ENCODE assay signal across 2 cellular contexts in genomic region chr20:53162251-53162835, GRCh38.
TF ChIP-seq lines count a peak whose summit lies in the region.

No MANE protein-coding gene starts in this region.

TF ChIP-seq in HEK293, 187 proteins besides CTCF, POLR2A, EP300 and RAD21 (continued from another document and continues in another):
- TF ChIP-seq PBX3 (CRISPR knock-in tag; IDR thresholded peaks at IDR 0.05) (no peak), ZNF148 (tag by site-specific recombination; IDR thresholded peaks at IDR 0.05; ENCODE audit: borderline replicate concordance) (no peak), YY1 (tag by site-specific recombination; IDR thresholded peaks at IDR 0.05) (no peak), ZNF114 (tag by site-specific recombination; IDR thresholded peaks at IDR 0.05) (no peak), ZSCAN16 (tag by site-specific recombination; IDR thresholded peaks at IDR 0.05) (no peak), ZNF19 (tag by site-specific recombination; IDR thresholded peaks at IDR 0.05; ENCODE audit: low read depth) (no peak), ZNF600 (tag by site-specific recombination; IDR thresholded peaks at IDR 0.05) (peak; percentile 39; the same call in 1 of the 2 replicates), ZNF558 (tag by site-specific recombination; IDR thresholded peaks at IDR 0.05) (peak; percentile 46; the same call in 1 of the 2 replicates), ZNF560 (tag by site-specific recombination; IDR thresholded peaks at IDR 0.05; ENCODE audit: borderline replicate concordance) (no peak), ZNF311 (tag by site-specific recombination; IDR thresholded peaks at IDR 0.05; ENCODE audit: borderline replicate concordance) (no peak), ZNF777 (tag by site-specific recombination; IDR thresholded peaks at IDR 0.05; ENCODE audit: borderline replicate concordance) (no peak), KLF10 (tag by site-specific recombination; IDR thresholded peaks at IDR 0.05) (peak; percentile 62), ZNF449 (tag by site-specific recombination; IDR thresholded peaks at IDR 0.05) (no peak), SCRT1 (tag by site-specific recombination; IDR thresholded peaks at IDR 0.05; ENCODE audit: borderline replicate concordance) (no peak), ZNF707 (tag by site-specific recombination; IDR thresholded peaks at IDR 0.05) (no peak), ZNF629 (tag by site-specific recombination; IDR thresholded peaks at IDR 0.05) (peak; percentile 97), ZNF280C (tag by site-specific recombination; IDR thresholded peaks at IDR 0.05) (no peak), ZNF24 (tag by site-specific recombination; IDR thresholded peaks at IDR 0.05) (peak; percentile 86), ZNF473 (tag by site-specific recombination; IDR thresholded peaks at IDR 0.05) (no peak), INSM2 (tag by site-specific recombination; IDR thresholded peaks at IDR 0.05) (peak; percentile 76), KLF8 (tag by site-specific recombination; IDR thresholded peaks at IDR 0.05) (peak; percentile 80), ZNF837 (tag by site-specific recombination; IDR thresholded peaks at IDR 0.05) (no peak), ZNF776 (tag by site-specific recombination; IDR thresholded peaks at IDR 0.05; ENCODE audit: borderline replicate concordance) (no peak), ZNF701 (tag by site-specific recombination; IDR thresholded peaks at IDR 0.05) (no peak)

TF ChIP-seq in H1, 55 proteins besides CTCF, POLR2A, EP300 and RAD21 (continued from another document):
- no peak for TF ChIP-seq USF2 (IDR thresholded peaks at IDR 0.05; ENCODE audit: low read length)
- TF ChIP-seq RNF2 (IDR thresholded peaks at IDR 0.05; ENCODE audit: borderline replicate concordance, low read depth, low read length, missing control alignments, poor library complexity, severe bottlenecking): no peak
- peak; percentile 69; the same call in 1 of the 2 replicates for TF ChIP-seq ATF2 (IDR thresholded peaks at IDR 0.05; ENCODE audit: low read length)
- TF ChIP-seq MAX (IDR thresholded peaks at IDR 0.05): 0 out of 2 replicates have a peak, but pooled peaks have one; percentile 11
- no peak for TF ChIP-seq SP4 (IDR thresholded peaks at IDR 0.05; ENCODE audit: low read length)
- no peak for TF ChIP-seq SRF (IDR thresholded peaks at IDR 0.05; ENCODE audit: low read depth, low read length)
- TF ChIP-seq FOSL1 (IDR thresholded peaks at IDR 0.05; ENCODE audit: insufficient read depth, low read depth, low read length): no peak
- 0 out of 2 replicates have a peak, but pooled peaks have one; percentile 17 for TF ChIP-seq SP1 (IDR thresholded peaks at IDR 0.05; ENCODE audit: low read depth, low read length)
- TF ChIP-seq JUN (IDR thresholded peaks at IDR 0.05; ENCODE audit: low read depth, low read length): 0 out of 2 replicates have a peak, but pooled peaks have one; percentile 53
- TF ChIP-seq TCF12 (IDR thresholded peaks at IDR 0.05; ENCODE audit: low read depth, low read length): no peak
- TF ChIP-seq SIN3A (conservative IDR thresholded peaks at IDR 0.05 in 1 of 2, IDR thresholded peaks at IDR 0.05 in 1 of 2; ENCODE audit: low read depth in 1 of 2, low read length in 2 of 2): no peak
- TF ChIP-seq MAFK (IDR thresholded peaks at IDR 0.05; ENCODE audit: low read depth, low read length): no peak
- no peak for TF ChIP-seq CHD1 (IDR thresholded peaks at IDR 0.05; ENCODE audit: low read depth, low read length)
- peak; percentile 39; the same call in 1 of the 2 replicates for TF ChIP-seq SIX5 (IDR thresholded peaks at IDR 0.05; ENCODE audit: low read depth, low read length)
- TF ChIP-seq PHF8 (conservative IDR thresholded peaks at IDR 0.05; ENCODE audit: low read depth, low read length): no peak
- TF ChIP-seq KDM4A (IDR thresholded peaks at IDR 0.05; ENCODE audit: low read depth, low read length, severe bottlenecking): no peak
- TF ChIP-seq RXRA (IDR thresholded peaks at IDR 0.05; ENCODE audit: insufficient read depth, low read depth, low read length): no peak
- TF ChIP-seq POLR2AphosphoS5 (IDR thresholded peaks at IDR 0.05; ENCODE audit: low read depth, low read length): no peak; the same call in 1 of the 2 replicates
- TF ChIP-seq GTF2F1 (IDR thresholded peaks at IDR 0.05; ENCODE audit: borderline replicate concordance, low read depth, low read length): no peak
- no peak for TF ChIP-seq CHD7 (IDR thresholded peaks at IDR 0.05; ENCODE audit: insufficient replicate concordance, low read length)
- TF ChIP-seq HDAC2 (IDR thresholded peaks at IDR 0.05; ENCODE audit: borderline replicate concordance in 1 of 2, low read depth in 2 of 2, low read length in 2 of 2): no peak
- TF ChIP-seq TEAD4 (IDR thresholded peaks at IDR 0.05; ENCODE audit: low read depth, low read length): no peak
- TF ChIP-seq SP2 (IDR thresholded peaks at IDR 0.05; ENCODE audit: low read length): no peak
- no peak for TF ChIP-seq CBX5 (IDR thresholded peaks at IDR 0.05; ENCODE audit: low read depth, low read length)
- no peak for TF ChIP-seq TBP (IDR thresholded peaks at IDR 0.05; ENCODE audit: low read depth, low read length)
- peak; percentile 36 for TF ChIP-seq ASH2L (IDR thresholded peaks at IDR 0.05; ENCODE audit: low read length)
- no peak for TF ChIP-seq GABPA (IDR thresholded peaks at IDR 0.05; ENCODE audit: borderline replicate concordance, insufficient read depth, low read length)
- TF ChIP-seq CHD2 (IDR thresholded peaks at IDR 0.05; ENCODE audit: low read length): no peak
- no peak for TF ChIP-seq TAF7 (optimal IDR thresholded peaks at IDR 0.05; ENCODE audit: borderline replicate concordance, low read depth, low read length)
- TF ChIP-seq EGR1 (IDR thresholded peaks at IDR 0.05; ENCODE audit: borderline replicate concordance, low read depth, low read length): no peak
- no peak for TF ChIP-seq BCL11A (IDR thresholded peaks at IDR 0.05; ENCODE audit: low read depth in 2 of 2, low read length in 2 of 2)
